Comparison of ENCODE assay signal across 40 cellular contexts in genomic region chr1:209603877-209604276, GRCh38. TPM values are rescaled to one million over a fixed set of nuclear protein-coding genes. Genes with fewer than 3 reads are reported as not detected.
"Had no signal": no experiment of that assay in that cellular context is flagged by ENCODE, and none has a peak within 500 bp of the region (broad histone marks: within the 10 kb centered on the region; RNA-seq: fewer than 3 reads in every experiment).

No MANE protein-coding gene starts in this region.

- ATAC-seq: activated CD8-positive, alpha-beta T cell treated with anti-CD3 and anti-CD28 coated beads for 36 hours; activated naive CD4-positive, alpha-beta T cell treated with anti-CD3 and anti-CD28 coated beads, Interleukin-2, amount 50 U/mL, for 72 hours; activated T-cell treated with anti-CD3 and anti-CD28 coated beads, Interleukin-2, amount 50 U/mL, for 4 hours; PC-3 had no signal

- H3K27ac Mint-ChIP-seq: activated CD8-positive, alpha-beta T cell treated with anti-CD3 and anti-CD28 coated beads for 36 hours; activated naive CD4-positive, alpha-beta T cell treated with anti-CD3 and anti-CD28 coated beads for 36 hours; activated T-helper 1 cell treated with anti-CD3 and anti-CD28 coated beads, Interleukin-12 subunit alpha, Interleukin-12 subunit beta, Interleukin-2, Interleukin-4 antibody, amounts not matched to agents 30 ng/mL and 10 ng/mL and 1 ng/mL, durations not matched to agents 14 hours and 24 hours and 36 hours; IgD-negative memory B cell had no signal

- H3K4me1 ChIP-seq: Peyer's patch had no signal

- H3K9me3 ChIP-seq: Peyer's patch, SJSA1, SK-N-SH had no signal

- H3K4me3 ChIP-seq: Peyer's patch, SJSA1 had no signal

- H3K27me3 ChIP-seq: brain microvascular endothelial cell, Peyer's patch, SJSA1 had no signal

- H3K9me3 Mint-ChIP-seq: activated CD8-positive, alpha-beta T cell treated with anti-CD3 and anti-CD28 coated beads for 36 hours; activated naive CD4-positive, alpha-beta T cell treated with anti-CD3 and anti-CD28 coated beads for 36 hours; activated T-cell treated with anti-CD3 and anti-CD28 coated beads, Interleukin-2, amount 50 U/mL, for 4 hours; activated T-helper 1 cell treated with anti-CD3 and anti-CD28 coated beads, Interleukin-12 subunit alpha, Interleukin-12 subunit beta, Interleukin-2, Interleukin-4 antibody, amounts not matched to agents 30 ng/mL and 10 ng/mL and 1 ng/mL, durations not matched to agents 14 hours and 24 hours and 36 hours; IgD-negative memory B cell had no signal

- DNase-seq: activated CD4-positive, alpha-beta T cell treated with anti-CD3 and anti-CD28 coated beads for 1 hour; activated CD4-positive, alpha-beta T cell treated with anti-CD3 and anti-CD28 coated beads for 48 hours; activated CD4-positive, alpha-beta T cell treated with anti-CD3 and anti-CD28 coated beads, Interleukin-2, amount 50 U/mL, for 4 hours; activated CD4-positive, CD25-positive, alpha-beta regulatory T cell; activated CD8-positive, alpha-beta T cell treated with anti-CD3 and anti-CD28 coated beads for 36 hours; activated gamma-delta T cell treated with Interleukin-2 at 50 U/mL for 16 hours; activated naive CD4-positive, alpha-beta T cell treated with anti-CD3 and anti-CD28 coated beads for 36 hours; activated T-cell treated with anti-CD3 and anti-CD28 coated beads for 4 hours; activated T-cell treated with anti-CD3 and anti-CD28 coated beads, Interleukin-2, amount 50 U/mL, for 4 hours; amniotic stem cell; aorta; brain microvascular endothelial cell; caudate nucleus; cerebellar nuclear complex; Karpas-422; KBM-7; NCI-H1105; NCI-H1417 treated with DMSO at 0.1 percent for 48 hours; NCI-H187 treated with DMSO at 0.1 percent for 48 hours; NCI-H2081; NCI-H226; NCI-H446 treated with DMSO at 0.1 percent for 48 hours; NCI-H69; NK-92 treated with Interleukin-12 subunit alpha and Interleukin-12 subunit beta, amount 100 ng/mL, for 24 hours; PC-3; RPMI8226; SHP77 treated with DMSO at 0.1 percent for 48 hours; SK-N-SH; SW 1271; T-helper 1 cell; T-helper 2 cell; T-helper 9 cell had no signal

- H3K36me3 Mint-ChIP-seq: activated naive CD4-positive, alpha-beta T cell treated with anti-CD3 and anti-CD28 coated beads, Interleukin-2, amount 50 U/mL, for 72 hours; IgD-negative memory B cell had no signal

- H3K36me3 ChIP-seq: brain microvascular endothelial cell, Peyer's patch, SJSA1 had no signal

- H3K4me3 Mint-ChIP-seq: activated CD8-positive, alpha-beta T cell treated with anti-CD3 and anti-CD28 coated beads for 36 hours; activated naive CD4-positive, alpha-beta T cell treated with anti-CD3 and anti-CD28 coated beads for 36 hours; activated T-cell treated with anti-CD3 and anti-CD28 coated beads, Interleukin-2, amount 50 U/mL, for 4 hours; activated T-helper 1 cell treated with anti-CD3 and anti-CD28 coated beads, Interleukin-12 subunit alpha, Interleukin-12 subunit beta, Interleukin-2, Interleukin-4 antibody, amounts not matched to agents 30 ng/mL and 10 ng/mL and 1 ng/mL, durations not matched to agents 14 hours and 24 hours and 36 hours; IgD-negative memory B cell had no signal

- H3K27ac ChIP-seq: brain microvascular endothelial cell, Peyer's patch, SJSA1, VCaP had no signal

RNA-seq across cellular contexts. Expression of gene CAMK1G, which starts 20.4 kb away (rescaled TPM):
- total RNA-seq: activated CD8-positive, alpha-beta memory T cell treated with anti-CD3 and anti-CD28 coated beads for 36 hours; activated CD8-positive, alpha-beta T cell treated with anti-CD3 and anti-CD28 coated beads for 36 hours; activated naive CD4-positive, alpha-beta T cell treated with anti-CD3 and anti-CD28 coated beads, Interleukin-2, amount 50 U/mL, for 72 hours; MCF 10A; PC-3; Peyer's patch had no signal
